In genomic region chr1:40620586-40620985, GRCh38 we compare ENCODE assay signal across 25 cellular contexts.
"Had no signal": no experiment of that assay in that cellular context is flagged by ENCODE, and none has a peak within 500 bp of the region (broad histone marks: within the 10 kb centered on the region; RNA-seq: fewer than 3 reads in every experiment).

No MANE protein-coding gene starts in this region.

- H3K9me3 ChIP-seq: SJCRH30 had no signal

- H3K27ac ChIP-seq: KMS-11, PC-9, SJCRH30, SK-N-MC had no signal

- H3K36me3 ChIP-seq: SJCRH30 had no signal

- H3K4me3 ChIP-seq: PC-9, SJCRH30, SK-N-MC had no signal

- H3K4me1 ChIP-seq: SJCRH30 had no signal

- H3K4me2 ChIP-seq: KMS-11, PC-9 had no signal

- H2AFZ ChIP-seq: PC-9 had no signal

- DNase-seq: activated CD4-positive, alpha-beta T cell treated with anti-CD3 and anti-CD28 coated beads, Interleukin-2, amount 10 ng/mL, durations not matched to agents 24 days and 14 days; activated CD4-positive, alpha-beta T cell treated with anti-CD3 and anti-CD28 coated beads, Interleukin-2, amount 50 U/mL, for 4 hours; activated CD8-positive, alpha-beta T cell treated with anti-CD3 and anti-CD28 coated beads for 36 hours; activated gamma-delta T cell treated with Interleukin-2 at 50 U/mL for 16 hours; activated naive CD4-positive, alpha-beta T cell treated with anti-CD3 and anti-CD28 coated beads, Interleukin-2, amount 10 ng/mL, durations not matched to agents 7 days and 5 days; activated naive CD8-positive, alpha-beta T cell treated with anti-CD3 and anti-CD28 coated beads, Interleukin-2, amount 50 U/mL, for 24 hours; activated T-cell treated with anti-CD3 and anti-CD28 coated beads for 4 hours; activated T-cell treated with anti-CD3 and anti-CD28 coated beads, Interleukin-2, amount 50 U/mL, for 4 hours; anterior cingulate cortex; central memory CD4-positive, alpha-beta T cell; MM.1S; MV-4-11; NCI-H1092; NCI-H1436 treated with DMSO at 0.1 percent for 48 hours; NCI-H1694 treated with DMSO at 0.1 percent for 48 hours; NCI-H2029; NCI-H345; NCI-H524 treated with DMSO at 0.1 percent for 48 hours; NK-92 treated with Interleukin-12 subunit alpha and Interleukin-12 subunit beta, amount 100 ng/mL, for 24 hours; PC-9; SHP77; SJCRH30; T1000 had no signal

- ATAC-seq: activated CD8-positive, alpha-beta T cell treated with anti-CD3 and anti-CD28 coated beads for 36 hours; activated naive CD8-positive, alpha-beta T cell treated with anti-CD3 and anti-CD28 coated beads, Interleukin-2, amount 50 U/mL, for 24 hours; activated T-cell treated with anti-CD3 and anti-CD28 coated beads, Interleukin-2, amount 50 U/mL, for 4 hours had no signal

- H3K27me3 ChIP-seq: SJCRH30 had no signal

- H3K9ac ChIP-seq: KMS-11 had no signal
